In the genomic region with DNA sequence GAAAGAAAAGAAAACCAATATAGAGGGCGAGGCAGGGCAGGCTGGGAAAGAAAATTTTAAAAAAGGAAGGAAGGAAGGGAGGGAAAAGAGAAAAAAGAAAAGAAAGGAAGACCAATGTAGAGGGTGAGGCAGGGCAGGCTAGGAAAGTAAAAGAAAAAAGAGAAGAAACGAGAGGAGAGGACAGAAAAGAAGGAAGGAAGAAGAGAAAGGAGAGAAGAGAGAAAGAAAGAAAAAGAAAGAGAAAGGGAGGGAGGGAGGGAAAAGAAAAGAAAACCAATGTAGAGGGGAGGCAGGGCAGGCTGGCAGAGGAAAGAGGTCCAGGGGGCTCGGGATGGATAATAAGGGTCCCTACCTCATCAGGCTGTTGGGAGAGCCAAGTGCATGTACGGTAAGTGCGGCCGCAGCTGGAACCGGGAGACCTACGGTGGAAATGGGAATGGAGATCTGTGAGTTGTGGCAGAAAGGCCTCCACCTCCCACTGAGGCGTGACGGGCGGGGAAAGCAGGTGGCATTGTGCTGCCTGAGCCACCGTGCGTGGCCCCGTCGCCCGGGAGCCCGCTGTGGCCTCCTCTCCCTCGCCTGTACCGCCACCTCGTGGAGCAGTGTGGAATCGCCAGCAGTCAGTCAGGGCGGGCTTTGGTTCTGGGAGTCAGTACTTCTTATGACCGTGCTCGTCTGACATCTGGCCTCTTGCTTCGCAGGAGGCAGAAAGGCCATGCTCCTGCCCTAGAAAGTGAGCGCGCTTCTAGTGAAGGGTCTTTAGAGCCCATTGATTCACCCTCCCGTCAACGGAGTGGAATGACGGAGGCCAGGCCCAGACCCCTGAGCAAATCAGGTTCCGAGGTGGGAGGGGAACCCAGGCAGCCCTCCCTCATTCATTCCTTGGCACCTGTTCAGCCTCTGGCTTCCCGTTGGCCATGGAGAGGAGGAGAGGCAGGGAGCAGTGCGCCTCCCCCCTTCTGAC, we compare ENCODE assay signal across 8 cellular contexts. TPM values are rescaled to one million over a fixed set of nuclear protein-coding genes. Genes with fewer than 3 reads are reported as not detected.
DNase-seq lines count a peak whose midpoint lies in the region; ATAC-seq and TF ChIP-seq lines count a peak whose summit lies in the region.

No MANE protein-coding gene starts in this region.

- H3K9me3 Mint-ChIP-seq in Caco-2 (ENCODE audit: unreplicated experiment) = no peaks in the 10 kb centered on the region

- H3K27me3 ChIP-seq in Caco-2 (replicated peaks; ENCODE audit: control insufficient read depth, insufficient read depth, low read length) (no peaks in the 10 kb centered on the region; the same call in 1 of the 2 replicates), HUES48 (ENCODE audit: control insufficient read depth, insufficient read depth, low read length) (no peaks in the 10 kb centered on the region; the same call in 1 of the 2 replicates), endocrine pancreas (ENCODE audit: control insufficient read depth, insufficient read depth, low read length) (peaks cover 2% of the 10 kb centered on the region)

- peak; percentile 84 to 92 for DNase-seq in Caco-2
- peak; percentile 79 for DNase-seq in NOMO-1 treated with DMSO at 0.1 percent for 48 hours (lab: John Stamatoyannopoulos, UW; ENCODE audit: unreplicated experiment)
- peak; percentile 81 to 91 for DNase-seq in activated CD8-positive, alpha-beta memory T cell treated with anti-CD3 and anti-CD28 coated beads for 4 hours (ENCODE audit: low read depth in 2 of 2)
- peak; percentile 79 for DNase-seq in midbrain (lab: John Stamatoyannopoulos, UW)
- peak; percentile 83 to 91 for DNase-seq in stimulated activated CD8-positive, alpha-beta memory T cell treated with anti-CD3 and anti-CD28 coated beads, Interleukin-2, amount 100 ng/mL, for 48 hours (ENCODE audit: low read depth in 2 of 2)

- no peak overlapping the region for H3K27ac ChIP-seq in HUES48 (ENCODE audit: low read depth, low read length)

- TF ChIP-seq CTCF in Caco-2 (IDR thresholded peaks at IDR 0.05; ENCODE audit: insufficient read depth in 1 of 2, low read depth in 1 of 2, low read length in 1 of 2, severe bottlenecking in 1 of 2, unreplicated experiment in 1 of 2) = peak; percentile 96 to 98

- H3K9ac ChIP-seq in HUES48 (ENCODE audit: low read depth, low read length) = no peak overlapping the region
- H3K9ac ChIP-seq in endocrine pancreas (ENCODE audit: control insufficient read depth, insufficient read depth, low read length) = peak overlapping the region; percentile 47

- no peak overlapping the region for H3K27ac Mint-ChIP-seq in Caco-2 (ENCODE audit: unreplicated experiment)

- H3K4me3 ChIP-seq in Caco-2 (ENCODE audit: low read depth, low read length) (no peak overlapping the region), HUES48 (ENCODE audit: low read depth, low read length) (peak overlapping the region; percentile 46), endocrine pancreas (ENCODE audit: control insufficient read depth, insufficient read depth, low read length) (no peak overlapping the region)

- CTCF ChIA-PET in Caco-2 (lab: Charles Lee) = interaction anchor here (0.7 to 0.8 kb wide), 2 partner anchors 40 to 88 kb away, joined by 3 to 7 read pairs; no protein-coding TSS in a partner anchor

- H3K4me1 ChIP-seq in Caco-2 (0 out of 2 replicates have a peak, but pooled peaks cover 4% of the 10 kb centered on the region), HUES48 (ENCODE audit: control insufficient read depth, insufficient read depth, low read length) (no peaks in the 10 kb centered on the region; the same call in 1 of the 2 replicates), endocrine pancreas (ENCODE audit: control insufficient read depth, insufficient read depth, low read length) (no peaks in the 10 kb centered on the region)

- no TSS peak for BruUV-seq in Caco-2 (replicated peaks; lab: Mats Ljungman, UMichigan)

- no peaks in the 10 kb centered on the region for H3K36me3 Mint-ChIP-seq in Caco-2 (ENCODE audit: insufficient read depth, unreplicated experiment)

- peak overlapping the region; percentile 24 for H3K4me3 Mint-ChIP-seq in Caco-2 (ENCODE audit: unreplicated experiment)

- peak; percentile 88 for ATAC-seq in GM21367 (IDR thresholded peaks at IDR 0.05; ENCODE audit: unreplicated experiment)

- peaks cover 7% of the 10 kb centered on the region for H3K4me1 Mint-ChIP-seq in Caco-2 (ENCODE audit: low read depth, unreplicated experiment)

- H3K9me3 ChIP-seq in Caco-2 (no peaks in the 10 kb centered on the region), HUES48 (ENCODE audit: control insufficient read depth, insufficient read depth, low read length) (no peaks in the 10 kb centered on the region), endocrine pancreas (ENCODE audit: control insufficient read depth, low read length) (no peaks in the 10 kb centered on the region)

- peaks cover 14% of the 10 kb centered on the region for H3K27me3 Mint-ChIP-seq in Caco-2 (ENCODE audit: insufficient read depth, unreplicated experiment)

- intact Hi-C loops in Caco-2 (cut with micrococcal nuclease; ENCODE audit: unreplicated experiment) = loop anchor here (1.0 to 2.0 kb wide), 2 partner anchors 17 to 88 kb away; no protein-coding TSS in a partner anchor

- POLR2A ChIA-PET in Caco-2 (lab: Charles Lee) = interaction anchor here (0.6 kb wide), 1 partner anchor 10 kb away, joined by 3 read pairs; no protein-coding TSS in a partner anchor

- no peaks in the 10 kb centered on the region for H3K36me3 ChIP-seq in Caco-2 (ENCODE audit: control insufficient read depth, insufficient read depth, low read length)
- H3K36me3 ChIP-seq in HUES48 (ENCODE audit: control insufficient read depth, insufficient read depth, low read length) = no peaks in the 10 kb centered on the region
- H3K36me3 ChIP-seq in endocrine pancreas (ENCODE audit: control insufficient read depth, insufficient read depth, low read length) = no peaks in the 10 kb centered on the region

RNA-seq across cellular contexts. Expression of a gene that starts 10.4 kb away (rescaled TPM):
- 127 and 142 TPM in 2 replicates for total RNA-seq in Caco-2 (2022)

RNA-seq across cellular contexts. Expression of a gene that starts 23.1 kb away (rescaled TPM):
- not detected in 2 replicates for total RNA-seq in Caco-2 (2022)

RNA-seq across cellular contexts. Expression of a gene that starts 33.2 kb away (rescaled TPM):
- total RNA-seq in Caco-2 (2022) = 45.6 and 48.4 TPM in 2 replicates

RNA-seq across cellular contexts. Expression of a gene that starts 40.3 kb away (rescaled TPM):
- 286 and 295 TPM in 2 replicates for total RNA-seq in Caco-2 (2022)

RNA-seq across cellular contexts. Expression of a gene that starts 50.7 kb away (rescaled TPM):
- 2.9 and 3.2 TPM in 2 replicates for total RNA-seq in Caco-2 (2022)
